In the genomic region with DNA sequence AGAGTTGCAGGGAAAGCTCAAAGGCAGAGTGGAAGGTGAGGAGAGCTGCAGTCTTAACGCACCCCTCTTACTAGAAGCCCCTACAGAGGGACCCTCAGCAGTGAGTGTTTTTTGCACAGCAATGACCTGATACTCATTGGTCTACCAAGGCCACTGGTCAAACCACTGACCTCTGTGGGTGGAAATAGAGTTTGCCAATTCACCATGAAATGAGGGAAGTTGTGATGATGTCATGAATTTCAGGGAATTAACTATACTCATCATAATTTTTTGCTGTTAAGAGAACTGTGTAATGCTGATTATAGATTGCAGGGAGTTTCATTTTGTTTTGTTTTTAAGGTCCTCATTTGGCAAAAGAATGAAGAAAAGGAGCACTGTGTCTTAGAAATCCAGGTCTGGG, we compare ENCODE assay signal across 30 cellular contexts.
"Had no signal": no experiment of that assay in that cellular context is flagged by ENCODE, and none has a peak within 500 bp of the region (broad histone marks: within the 10 kb centered on the region; RNA-seq: fewer than 3 reads in every experiment).

No MANE protein-coding gene starts in this region.

- H3K27ac Mint-ChIP-seq: activated CD4-positive, alpha-beta T cell treated with anti-CD3 and anti-CD28 coated beads, Interleukin-2, amount 10 ng/mL, durations not matched to agents 7 days and 5 days; activated CD8-positive, alpha-beta memory T cell treated with anti-CD3 and anti-CD28 coated beads, Interleukin-2, amount 10 ng/mL, durations not matched to agents 7 days and 5 days; activated CD8-positive, alpha-beta T cell treated with anti-CD3 and anti-CD28 coated beads for 36 hours; activated T-helper 1 cell treated with anti-CD3 and anti-CD28 coated beads, Interleukin-12 subunit alpha, Interleukin-12 subunit beta, Interleukin-2, Interleukin-4 antibody, amounts not matched to agents 30 ng/mL and 10 ng/mL and 1 ng/mL, durations not matched to agents 14 hours and 24 hours and 36 hours; brain; naive thymus-derived CD4-positive, alpha-beta T cell; stimulated activated memory B cell treated with anti-CD40 and anti-IgM and Interleukin-4, amounts not matched to agents 10 μg/mL and 1 μg/mL and 100 μg/mL, for 72 hours; T-helper 1 cell treated with Interleukin-12 subunit alpha and Interleukin-12 subunit beta and Interleukin-4 antibody, amounts not matched to agents 30 μg/mL and 1 μg/mL, for 36 hours had no signal

- H3K4me1 Mint-ChIP-seq: activated CD4-positive, alpha-beta T cell treated with anti-CD3 and anti-CD28 coated beads, Interleukin-2, amount 10 ng/mL, durations not matched to agents 7 days and 5 days; activated CD8-positive, alpha-beta memory T cell treated with anti-CD3 and anti-CD28 coated beads, Interleukin-2, amount 10 ng/mL, durations not matched to agents 7 days and 5 days; naive thymus-derived CD4-positive, alpha-beta T cell had no signal

- H3K27ac ChIP-seq: gastrocnemius medialis, lower lobe of right lung, sigmoid colon, stomach, suprapubic skin, transverse colon, uterus, VCaP had no signal

- H3K27me3 Mint-ChIP-seq: activated CD4-positive, alpha-beta T cell treated with anti-CD3 and anti-CD28 coated beads, Interleukin-2, amount 10 ng/mL, durations not matched to agents 7 days and 5 days; activated CD8-positive, alpha-beta T cell treated with anti-CD3 and anti-CD28 coated beads for 36 hours; stimulated activated memory B cell treated with anti-CD40 and anti-IgM and Interleukin-4, amounts not matched to agents 10 μg/mL and 1 μg/mL and 100 μg/mL, for 72 hours had no signal

- H3K9me3 Mint-ChIP-seq: activated CD4-positive, alpha-beta T cell treated with anti-CD3 and anti-CD28 coated beads, Interleukin-2, amount 10 ng/mL, durations not matched to agents 7 days and 5 days; activated CD8-positive, alpha-beta T cell treated with anti-CD3 and anti-CD28 coated beads for 36 hours; activated T-helper 1 cell treated with anti-CD3 and anti-CD28 coated beads, Interleukin-12 subunit alpha, Interleukin-12 subunit beta, Interleukin-2, Interleukin-4 antibody, amounts not matched to agents 30 ng/mL and 10 ng/mL and 1 ng/mL, durations not matched to agents 14 hours and 24 hours and 36 hours; naive thymus-derived CD4-positive, alpha-beta T cell; neural crest cell; stimulated activated memory B cell treated with anti-CD40 and anti-IgM and Interleukin-4, amounts not matched to agents 10 μg/mL and 1 μg/mL and 100 μg/mL, for 72 hours; T-helper 1 cell treated with Interleukin-12 subunit alpha and Interleukin-12 subunit beta and Interleukin-4 antibody, amounts not matched to agents 30 μg/mL and 1 μg/mL, for 36 hours had no signal

- H3K36me3 ChIP-seq: gastrocnemius medialis, lower lobe of right lung, sigmoid colon, stomach, suprapubic skin, transverse colon, uterus had no signal

- H3K27me3 ChIP-seq: gastrocnemius medialis, sigmoid colon, stomach, suprapubic skin, transverse colon, uterus had no signal

- H3K36me3 Mint-ChIP-seq: activated CD8-positive, alpha-beta memory T cell treated with anti-CD3 and anti-CD28 coated beads, Interleukin-2, amount 10 ng/mL, durations not matched to agents 7 days and 5 days; brain; naive thymus-derived CD4-positive, alpha-beta T cell; stimulated activated memory B cell treated with anti-CD40 and anti-IgM and Interleukin-4, amounts not matched to agents 10 μg/mL and 1 μg/mL and 100 μg/mL, for 72 hours had no signal

- H3K9me3 ChIP-seq: gastrocnemius medialis, lower lobe of right lung, sigmoid colon, stomach, suprapubic skin, transverse colon, uterus had no signal

- DNase-seq: activated CD4-positive, alpha-beta T cell treated with anti-CD3 and anti-CD28 coated beads, Interleukin-2, amount 10 ng/mL, durations not matched to agents 7 days and 5 days; activated CD4-positive, CD25-positive, alpha-beta regulatory T cell treated with anti-CD3 and anti-CD28 coated beads, Interleukin-2, amount 50 U/mL, for 72 hours; activated CD8-positive, alpha-beta memory T cell treated with anti-CD3 and anti-CD28 coated beads, Interleukin-2, amount 10 ng/mL, durations not matched to agents 7 days and 5 days; activated CD8-positive, alpha-beta T cell treated with anti-CD3 and anti-CD28 coated beads for 36 hours; activated gamma-delta T cell; activated naive CD4-positive, alpha-beta T cell treated with anti-CD3 and anti-CD28 coated beads, Interleukin-2, amount 50 U/mL, for 16 hours; activated T-cell treated with anti-CD3 and anti-CD28 coated beads for 4 hours; aorta; effector memory CD4-positive, alpha-beta T cell; gastrocnemius medialis; left colon; lower lobe of right lung; naive thymus-derived CD4-positive, alpha-beta T cell; occipital lobe; posterior cingulate gyrus; sigmoid colon; stimulated activated CD4-positive, alpha-beta T cell treated with anti-CD3 and anti-CD28 coated beads, Interleukin-15, amount 100 ng/mL, for 24 hours; stomach; T1000; transverse colon; uterus had no signal

- H3K4me3 ChIP-seq: gastrocnemius medialis, lower lobe of right lung, sigmoid colon, smooth muscle cell, stomach, suprapubic skin, transverse colon, uterus had no signal

- H3K4me3 Mint-ChIP-seq: activated CD4-positive, alpha-beta T cell treated with anti-CD3 and anti-CD28 coated beads, Interleukin-2, amount 10 ng/mL, durations not matched to agents 7 days and 5 days; activated CD8-positive, alpha-beta memory T cell treated with anti-CD3 and anti-CD28 coated beads, Interleukin-2, amount 10 ng/mL, durations not matched to agents 7 days and 5 days; activated CD8-positive, alpha-beta T cell treated with anti-CD3 and anti-CD28 coated beads for 36 hours; activated T-helper 1 cell treated with anti-CD3 and anti-CD28 coated beads, Interleukin-12 subunit alpha, Interleukin-12 subunit beta, Interleukin-2, Interleukin-4 antibody, amounts not matched to agents 30 ng/mL and 10 ng/mL and 1 ng/mL, durations not matched to agents 14 hours and 24 hours and 36 hours; brain; naive thymus-derived CD4-positive, alpha-beta T cell; neural crest cell; stimulated activated memory B cell treated with anti-CD40 and anti-IgM and Interleukin-4, amounts not matched to agents 10 μg/mL and 1 μg/mL and 100 μg/mL, for 72 hours; T-helper 1 cell treated with Interleukin-12 subunit alpha and Interleukin-12 subunit beta and Interleukin-4 antibody, amounts not matched to agents 30 μg/mL and 1 μg/mL, for 36 hours had no signal

- H3K4me1 ChIP-seq: gastrocnemius medialis, lower lobe of right lung, sigmoid colon, stomach, suprapubic skin, transverse colon, uterus had no signal

- ATAC-seq: activated CD8-positive, alpha-beta memory T cell treated with anti-CD3 and anti-CD28 coated beads, Interleukin-2, amount 10 ng/mL, durations not matched to agents 7 days and 5 days; activated CD8-positive, alpha-beta T cell treated with anti-CD3 and anti-CD28 coated beads for 36 hours; esophagus mucosa; gastrocnemius medialis; left colon; lower lobe of right lung; naive thymus-derived CD4-positive, alpha-beta T cell; stimulated activated memory B cell treated with anti-CD40 and anti-IgM and Interleukin-4, amounts not matched to agents 10 μg/mL and 1 μg/mL and 100 μg/mL, for 72 hours had no signal

- H3K4me2 ChIP-seq: smooth muscle cell had no signal
